8 cellular contexts compared by ENCODE assay signal in the genomic region with DNA sequence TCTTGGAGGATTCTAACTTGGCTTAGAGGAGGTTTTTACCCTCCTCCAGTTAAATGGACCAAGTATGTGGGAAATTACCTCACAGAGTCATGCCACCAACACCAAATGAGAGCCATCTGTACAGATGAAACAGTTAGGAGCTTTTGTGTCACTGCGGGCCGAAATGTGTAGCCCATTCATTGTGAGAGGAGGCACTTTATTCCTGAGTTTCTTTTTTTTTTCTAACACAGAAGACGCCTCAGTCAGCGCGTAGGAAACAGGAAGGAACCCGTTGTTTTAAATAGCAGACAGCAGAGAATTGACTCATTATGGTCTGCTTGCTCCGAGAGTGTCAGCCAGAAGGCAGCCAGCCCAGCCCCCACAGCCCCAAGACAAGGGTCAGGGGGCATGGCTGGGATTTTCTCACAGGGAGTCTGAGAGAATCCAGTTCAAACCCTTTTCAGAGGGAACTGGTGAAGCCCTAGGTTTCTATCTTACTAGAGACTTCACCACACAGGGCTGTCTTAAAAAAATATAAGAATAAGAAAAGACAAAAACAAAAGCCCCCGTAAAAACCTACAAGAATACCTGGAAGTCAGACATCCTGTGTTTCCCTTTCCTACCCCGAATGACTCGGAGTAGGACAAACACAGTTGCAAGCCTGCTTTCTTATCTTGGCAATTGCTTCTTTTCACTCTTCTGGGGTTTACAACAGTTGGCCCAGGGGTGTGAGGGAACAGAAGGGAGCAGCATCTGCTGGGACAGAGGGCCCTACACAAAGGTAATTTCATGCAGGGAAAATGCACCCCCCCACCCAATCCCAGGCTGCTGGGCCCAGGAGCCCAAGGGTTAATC.
A peak's percentile ranks its signal among the peaks of the same experiment; 100 is the strongest.
DNase-seq lines count a peak whose midpoint lies in the region; ATAC-seq and TF ChIP-seq lines count a peak whose summit lies in the region.

No MANE protein-coding gene starts in this region.

- TF ChIP-seq CTCF in AG04450 (IDR thresholded peaks at IDR 0.05; ENCODE audit: low read depth, low read length) (no peak), choroid plexus epithelial cell (conservative IDR thresholded peaks at IDR 0.05; ENCODE audit: low read depth, low read length) (no peak), right lobe of liver (IDR thresholded peaks at IDR 0.05) (no peak)

- peak; percentile 94 for ATAC-seq in GM18907 (IDR thresholded peaks at IDR 0.05; ENCODE audit: unreplicated experiment)
- peak; percentile 81 for ATAC-seq in HG03139 (IDR thresholded peaks at IDR 0.05; ENCODE audit: unreplicated experiment)
- ATAC-seq in right lobe of liver: peak; percentile 73 to 84 (median 82)

- DNase-seq in AG04450 (ENCODE audit: low read depth, low spot score) (peak; percentile 13), SKM-1 treated with dmso at 0.1 percent for 144 hours (lab: John Stamatoyannopoulos, UW; ENCODE audit: unreplicated experiment) (peak; percentile 37), choroid plexus epithelial cell (ENCODE audit: low read depth) (peak; percentile 89), right lobe of liver (peak; percentile 63 to 75 (median 67)), DMS114 treated with DMSO at 0.1 percent for 48 hours (lab: John Stamatoyannopoulos, UW; ENCODE audit: unreplicated experiment) (no peak)
- peak; percentile 32 to 50 for DNase-seq in stimulated activated CD4-positive, alpha-beta T cell treated with anti-CD3 and anti-CD28 coated beads, Interleukin-4, amount 100 ng/mL, for 48 hours (ENCODE audit: low read depth in 2 of 2)

- intact Hi-C loops in right lobe of liver (cut with DNase I): loop anchor here in 1 of 2 donors (5.0 kb wide), 1 partner anchor 65 kb away; no protein-coding TSS in a partner anchor

- 18% methylated on average over 7 of the region's 10 CpGs for WGBS in right lobe of liver (ENCODE audit: insufficient coverage, low coverage, low lambda C conversion rate, missing lambda C conversion rate)

- H3K27me3 ChIP-seq in AG04450 (ENCODE audit: control insufficient read depth, insufficient read depth, low read length) (no peaks in the 10 kb centered on the region), right lobe of liver (no peaks in the 10 kb centered on the region)

- POLR2A ChIA-PET in AG04450 (lab: Yijun Ruan, JAX): no interaction called here

- H3K4me3 ChIP-seq in AG04450 (ENCODE audit: low read depth, low read length) (0 out of 2 replicates have a peak overlapping the region, but pooled peaks have one; percentile 7), choroid plexus epithelial cell (ENCODE audit: low read depth, low read length) (peak overlapping the region; percentile 8), right lobe of liver (no peak overlapping the region)

- peaks cover 0 to 4% (median 0%) of the 10 kb centered on the region in 4 donors for H3K4me1 ChIP-seq in right lobe of liver

- H3K36me3 ChIP-seq in right lobe of liver: no peaks in the 10 kb centered on the region

- H3K9me3 ChIP-seq in AG04450 (ENCODE audit: control insufficient read depth, insufficient read depth, low read length): peaks cover 19% of the 10 kb centered on the region
- H3K9me3 ChIP-seq in right lobe of liver: peaks cover 0 to 6% (median 0%) of the 10 kb centered on the region in 4 donors

- CTCF ChIA-PET in AG04450 (lab: Charles Lee): no interaction called here

- H3K27ac ChIP-seq in AG04450 (ENCODE audit: low read depth, low read length) (peak overlapping the region; percentile 25), right lobe of liver (peak overlapping the region; percentile 29 to 70 (median 63))

- TF ChIP-seq POLR2A in right lobe of liver (IDR thresholded peaks at IDR 0.05): no peak

Comparison
In these comparisons a context has a peak if more than half of its experiments do, and no peak if none do; other contexts are left out.
1. H3K4me3 ChIP-seq: peak in AG04450 (single experiment) and choroid plexus epithelial cell (single experiment); none in right lobe of liver (0 of 3).
2. Peak in every context shown above with its lines, with median percentiles within 50 percentile points of each other: ATAC-seq.